Comparison of ENCODE assay signal across 1 cellular context in genomic region chr15:32562198-32562597, GRCh38. TPM values are rescaled to one million over a fixed set of nuclear protein-coding genes. Genes with fewer than 3 reads are reported as not detected.
"Had no signal": no experiment of that assay in that cellular context is flagged by ENCODE, and none has a peak within 500 bp of the region (broad histone marks: within the 10 kb centered on the region; RNA-seq: fewer than 3 reads in every experiment).

No MANE protein-coding gene starts in this region.

RNA-seq across cellular contexts. Expression of gene GOLGA8N, which starts 31.1 kb away (rescaled TPM):
- total RNA-seq: HT-29 had no signal
